Comparison of ENCODE assay signal across 1 cellular context in the genomic region with DNA sequence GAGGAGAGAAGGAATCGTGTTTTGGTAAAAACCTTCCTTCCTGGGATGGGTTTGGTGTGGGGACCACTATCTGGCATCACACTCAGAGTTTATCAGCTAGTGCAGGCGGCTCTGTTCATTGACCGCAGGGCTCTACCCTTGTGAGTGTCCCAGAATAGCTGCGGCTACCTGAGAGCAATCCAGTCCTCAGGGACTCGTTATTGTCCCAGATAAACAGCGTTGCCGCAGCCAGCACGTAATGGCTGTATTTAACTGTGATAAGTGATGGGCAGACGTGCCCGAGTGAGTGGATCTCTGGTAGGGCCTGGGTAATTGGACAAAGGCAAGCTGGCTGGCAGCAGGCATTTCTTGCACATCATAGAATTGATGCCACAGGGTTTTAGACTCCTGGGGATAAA.
A peak's percentile ranks its signal among the peaks of the same experiment; 100 is the strongest.
TF ChIP-seq lines count a peak whose summit lies in the region.

No MANE protein-coding gene starts in this region.

TF ChIP-seq in HEK293, 187 proteins besides CTCF, POLR2A, EP300 and RAD21 (continued from another document):
- TF ChIP-seq, protein P1, sequence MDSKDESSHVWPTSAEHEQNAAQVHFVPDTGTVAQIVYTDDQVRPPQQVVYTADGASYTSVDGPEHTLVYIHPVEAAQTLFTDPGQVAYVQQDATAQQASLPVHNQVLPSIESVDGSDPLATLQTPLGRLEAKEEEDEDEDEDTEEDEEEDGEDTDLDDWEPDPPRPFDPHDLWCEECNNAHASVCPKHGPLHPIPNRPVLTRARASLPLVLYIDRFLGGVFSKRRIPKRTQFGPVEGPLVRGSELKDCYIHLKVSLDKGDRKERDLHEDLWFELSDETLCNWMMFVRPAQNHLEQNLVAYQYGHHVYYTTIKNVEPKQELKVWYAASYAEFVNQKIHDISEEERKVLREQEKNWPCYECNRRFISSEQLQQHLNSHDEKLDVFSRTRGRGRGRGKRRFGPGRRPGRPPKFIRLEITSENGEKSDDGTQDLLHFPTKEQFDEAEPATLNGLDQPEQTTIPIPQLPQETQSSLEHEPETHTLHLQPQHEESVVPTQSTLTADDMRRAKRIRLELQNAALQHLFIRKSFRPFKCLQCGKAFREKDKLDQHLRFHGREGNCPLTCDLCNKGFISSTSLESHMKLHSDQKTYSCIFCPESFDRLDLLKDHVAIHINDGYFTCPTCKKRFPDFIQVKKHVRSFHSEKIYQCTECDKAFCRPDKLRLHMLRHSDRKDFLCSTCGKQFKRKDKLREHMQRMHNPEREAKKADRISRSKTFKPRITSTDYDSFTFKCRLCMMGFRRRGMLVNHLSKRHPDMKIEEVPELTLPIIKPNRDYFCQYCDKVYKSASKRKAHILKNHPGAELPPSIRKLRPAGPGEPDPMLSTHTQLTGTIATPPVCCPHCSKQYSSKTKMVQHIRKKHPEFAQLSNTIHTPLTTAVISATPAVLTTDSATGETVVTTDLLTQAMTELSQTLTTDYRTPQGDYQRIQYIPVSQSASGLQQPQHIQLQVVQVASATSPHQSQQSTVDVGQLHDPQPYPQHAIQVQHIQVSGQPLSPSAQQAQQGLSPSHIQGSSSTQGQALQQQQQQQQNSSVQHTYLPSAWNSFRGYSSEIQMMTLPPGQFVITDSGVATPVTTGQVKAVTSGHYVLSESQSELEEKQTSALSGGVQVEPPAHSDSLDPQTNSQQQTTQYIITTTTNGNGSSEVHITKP (tag by site-specific recombination; IDR thresholded peaks at IDR 0.05): 0 out of 2 replicates have a peak, but pooled peaks have one; percentile 48
- TF ChIP-seq ZXDB (tag by site-specific recombination; IDR thresholded peaks at IDR 0.05): peak; percentile 91
- peak; percentile 66; the same call in 1 of the 2 replicates for TF ChIP-seq ZNF610 (tag by site-specific recombination; IDR thresholded peaks at IDR 0.05; ENCODE audit: borderline replicate concordance)
- TF ChIP-seq, protein P2, sequence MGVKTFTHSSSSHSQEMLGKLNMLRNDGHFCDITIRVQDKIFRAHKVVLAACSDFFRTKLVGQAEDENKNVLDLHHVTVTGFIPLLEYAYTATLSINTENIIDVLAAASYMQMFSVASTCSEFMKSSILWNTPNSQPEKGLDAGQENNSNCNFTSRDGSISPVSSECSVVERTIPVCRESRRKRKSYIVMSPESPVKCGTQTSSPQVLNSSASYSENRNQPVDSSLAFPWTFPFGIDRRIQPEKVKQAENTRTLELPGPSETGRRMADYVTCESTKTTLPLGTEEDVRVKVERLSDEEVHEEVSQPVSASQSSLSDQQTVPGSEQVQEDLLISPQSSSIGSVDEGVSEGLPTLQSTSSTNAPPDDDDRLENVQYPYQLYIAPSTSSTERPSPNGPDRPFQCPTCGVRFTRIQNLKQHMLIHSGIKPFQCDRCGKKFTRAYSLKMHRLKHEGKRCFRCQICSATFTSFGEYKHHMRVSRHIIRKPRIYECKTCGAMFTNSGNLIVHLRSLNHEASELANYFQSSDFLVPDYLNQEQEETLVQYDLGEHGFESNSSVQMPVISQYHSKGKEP (tag by site-specific recombination; IDR thresholded peaks at IDR 0.05): peak; percentile 86
- TF ChIP-seq, protein P3, sequence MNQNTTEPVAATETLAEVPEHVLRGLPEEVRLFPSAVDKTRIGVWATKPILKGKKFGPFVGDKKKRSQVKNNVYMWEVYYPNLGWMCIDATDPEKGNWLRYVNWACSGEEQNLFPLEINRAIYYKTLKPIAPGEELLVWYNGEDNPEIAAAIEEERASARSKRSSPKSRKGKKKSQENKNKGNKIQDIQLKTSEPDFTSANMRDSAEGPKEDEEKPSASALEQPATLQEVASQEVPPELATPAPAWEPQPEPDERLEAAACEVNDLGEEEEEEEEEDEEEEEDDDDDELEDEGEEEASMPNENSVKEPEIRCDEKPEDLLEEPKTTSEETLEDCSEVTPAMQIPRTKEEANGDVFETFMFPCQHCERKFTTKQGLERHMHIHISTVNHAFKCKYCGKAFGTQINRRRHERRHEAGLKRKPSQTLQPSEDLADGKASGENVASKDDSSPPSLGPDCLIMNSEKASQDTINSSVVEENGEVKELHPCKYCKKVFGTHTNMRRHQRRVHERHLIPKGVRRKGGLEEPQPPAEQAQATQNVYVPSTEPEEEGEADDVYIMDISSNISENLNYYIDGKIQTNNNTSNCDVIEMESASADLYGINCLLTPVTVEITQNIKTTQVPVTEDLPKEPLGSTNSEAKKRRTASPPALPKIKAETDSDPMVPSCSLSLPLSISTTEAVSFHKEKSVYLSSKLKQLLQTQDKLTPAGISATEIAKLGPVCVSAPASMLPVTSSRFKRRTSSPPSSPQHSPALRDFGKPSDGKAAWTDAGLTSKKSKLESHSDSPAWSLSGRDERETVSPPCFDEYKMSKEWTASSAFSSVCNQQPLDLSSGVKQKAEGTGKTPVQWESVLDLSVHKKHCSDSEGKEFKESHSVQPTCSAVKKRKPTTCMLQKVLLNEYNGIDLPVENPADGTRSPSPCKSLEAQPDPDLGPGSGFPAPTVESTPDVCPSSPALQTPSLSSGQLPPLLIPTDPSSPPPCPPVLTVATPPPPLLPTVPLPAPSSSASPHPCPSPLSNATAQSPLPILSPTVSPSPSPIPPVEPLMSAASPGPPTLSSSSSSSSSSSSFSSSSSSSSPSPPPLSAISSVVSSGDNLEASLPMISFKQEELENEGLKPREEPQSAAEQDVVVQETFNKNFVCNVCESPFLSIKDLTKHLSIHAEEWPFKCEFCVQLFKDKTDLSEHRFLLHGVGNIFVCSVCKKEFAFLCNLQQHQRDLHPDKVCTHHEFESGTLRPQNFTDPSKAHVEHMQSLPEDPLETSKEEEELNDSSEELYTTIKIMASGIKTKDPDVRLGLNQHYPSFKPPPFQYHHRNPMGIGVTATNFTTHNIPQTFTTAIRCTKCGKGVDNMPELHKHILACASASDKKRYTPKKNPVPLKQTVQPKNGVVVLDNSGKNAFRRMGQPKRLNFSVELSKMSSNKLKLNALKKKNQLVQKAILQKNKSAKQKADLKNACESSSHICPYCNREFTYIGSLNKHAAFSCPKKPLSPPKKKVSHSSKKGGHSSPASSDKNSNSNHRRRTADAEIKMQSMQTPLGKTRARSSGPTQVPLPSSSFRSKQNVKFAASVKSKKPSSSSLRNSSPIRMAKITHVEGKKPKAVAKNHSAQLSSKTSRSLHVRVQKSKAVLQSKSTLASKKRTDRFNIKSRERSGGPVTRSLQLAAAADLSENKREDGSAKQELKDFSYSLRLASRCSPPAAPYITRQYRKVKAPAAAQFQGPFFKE (tag by site-specific recombination; IDR thresholded peaks at IDR 0.05; ENCODE audit: borderline replicate concordance): no peak
- TF ChIP-seq ZNF169 (tag by site-specific recombination; IDR thresholded peaks at IDR 0.05): no peak
- TF ChIP-seq ZNF366 (tag by site-specific recombination; conservative IDR thresholded peaks at IDR 0.05): peak; percentile 90
- peak; percentile 66; the same call in 1 of the 2 replicates for TF ChIP-seq ZNF10 (tag by site-specific recombination; IDR thresholded peaks at IDR 0.05)
